In the genomic region with DNA sequence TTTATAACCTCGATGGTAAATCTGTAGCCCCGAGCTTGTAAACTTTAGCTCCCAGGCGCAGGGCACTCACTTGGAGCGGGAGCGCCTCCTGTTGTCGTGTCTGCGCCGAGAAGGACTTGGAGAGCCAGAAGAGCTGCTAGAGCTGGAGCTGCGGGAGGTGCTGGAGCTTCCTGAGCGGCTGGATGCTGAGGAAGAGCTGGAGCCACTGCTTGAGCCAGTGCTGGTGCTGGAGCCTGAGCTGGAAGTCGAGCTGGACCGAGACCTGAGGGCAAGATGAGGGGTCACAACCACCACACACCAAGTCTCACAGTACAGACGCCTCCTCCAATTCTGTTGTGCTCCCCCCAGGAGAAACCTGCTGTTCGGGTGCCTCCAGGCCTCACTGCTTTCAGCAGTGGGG, we compare ENCODE assay signal across 1 cellular context. TPM values are rescaled to one million over a fixed set of nuclear protein-coding genes. Genes with fewer than 3 reads are reported as not detected.
"Had no signal": no experiment of that assay in that cellular context is flagged by ENCODE, and none has a peak within 500 bp of the region (broad histone marks: within the 10 kb centered on the region; RNA-seq: fewer than 3 reads in every experiment).

No MANE protein-coding gene starts in this region.

RNA-seq across cellular contexts. Expression of a gene that starts 26.8 kb away (rescaled TPM):
- polyA plus RNA-seq: naive thymus-derived CD4-positive, alpha-beta T cell had no signal
